ENCODE assay signal across 1 cellular context in the genomic region with DNA sequence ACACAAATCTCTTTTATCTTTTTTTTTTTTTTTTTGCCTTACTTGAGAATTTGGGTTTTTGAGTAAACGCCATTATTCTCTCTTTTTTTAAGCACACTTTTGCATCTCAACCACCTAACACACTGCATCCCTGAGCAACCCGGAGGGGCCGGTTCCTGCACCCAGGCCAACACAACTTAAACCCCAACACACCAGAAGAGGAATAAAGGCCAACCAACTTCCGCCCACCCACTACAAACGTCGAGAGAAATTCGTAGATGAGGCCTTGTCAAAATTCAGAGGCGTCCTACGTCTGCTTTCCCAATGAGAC.
TF ChIP-seq lines count a peak whose summit lies in the region.

No MANE protein-coding gene starts in this region.

TF ChIP-seq in K562, 482 proteins besides CTCF, POLR2A, EP300 and RAD21 (continued from another document):
- TF ChIP-seq, protein P1, sequence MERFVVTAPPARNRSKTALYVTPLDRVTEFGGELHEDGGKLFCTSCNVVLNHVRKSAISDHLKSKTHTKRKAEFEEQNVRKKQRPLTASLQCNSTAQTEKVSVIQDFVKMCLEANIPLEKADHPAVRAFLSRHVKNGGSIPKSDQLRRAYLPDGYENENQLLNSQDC (CRISPR knock-in tag; IDR thresholded peaks at IDR 0.05): no peak
- TF ChIP-seq CBX1 (IDR thresholded peaks at IDR 0.05; ENCODE audit: low read depth): no peak
- TF ChIP-seq FOSL1 (tag; conservative IDR thresholded peaks at IDR 0.05): no peak
- no peak for TF ChIP-seq FOXA1 (IDR thresholded peaks at IDR 0.05; ENCODE audit: borderline replicate concordance)
